1 cellular context compared by ENCODE assay signal in the genomic region with DNA sequence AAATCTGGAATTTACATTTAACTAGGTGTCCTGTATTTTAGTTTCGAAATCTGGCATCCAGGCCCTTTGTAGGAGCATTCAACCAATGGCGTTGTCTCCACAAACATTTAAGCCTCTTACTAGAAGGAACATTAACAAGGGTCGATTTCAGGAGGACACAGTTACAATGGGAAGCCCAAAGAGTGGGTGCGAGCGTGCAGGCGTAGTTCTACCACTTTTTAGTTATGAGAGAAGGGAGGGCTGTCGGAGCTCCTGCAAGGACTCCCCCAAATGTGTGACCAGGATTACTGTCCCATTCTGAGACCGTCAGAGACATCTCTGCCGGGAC.
TF ChIP-seq lines count a peak whose summit lies in the region.

No MANE protein-coding gene starts in this region.

TF ChIP-seq in GM23338, 12 proteins besides CTCF, POLR2A, EP300 and RAD21 (continued from another document):
- TF ChIP-seq, protein P1, sequence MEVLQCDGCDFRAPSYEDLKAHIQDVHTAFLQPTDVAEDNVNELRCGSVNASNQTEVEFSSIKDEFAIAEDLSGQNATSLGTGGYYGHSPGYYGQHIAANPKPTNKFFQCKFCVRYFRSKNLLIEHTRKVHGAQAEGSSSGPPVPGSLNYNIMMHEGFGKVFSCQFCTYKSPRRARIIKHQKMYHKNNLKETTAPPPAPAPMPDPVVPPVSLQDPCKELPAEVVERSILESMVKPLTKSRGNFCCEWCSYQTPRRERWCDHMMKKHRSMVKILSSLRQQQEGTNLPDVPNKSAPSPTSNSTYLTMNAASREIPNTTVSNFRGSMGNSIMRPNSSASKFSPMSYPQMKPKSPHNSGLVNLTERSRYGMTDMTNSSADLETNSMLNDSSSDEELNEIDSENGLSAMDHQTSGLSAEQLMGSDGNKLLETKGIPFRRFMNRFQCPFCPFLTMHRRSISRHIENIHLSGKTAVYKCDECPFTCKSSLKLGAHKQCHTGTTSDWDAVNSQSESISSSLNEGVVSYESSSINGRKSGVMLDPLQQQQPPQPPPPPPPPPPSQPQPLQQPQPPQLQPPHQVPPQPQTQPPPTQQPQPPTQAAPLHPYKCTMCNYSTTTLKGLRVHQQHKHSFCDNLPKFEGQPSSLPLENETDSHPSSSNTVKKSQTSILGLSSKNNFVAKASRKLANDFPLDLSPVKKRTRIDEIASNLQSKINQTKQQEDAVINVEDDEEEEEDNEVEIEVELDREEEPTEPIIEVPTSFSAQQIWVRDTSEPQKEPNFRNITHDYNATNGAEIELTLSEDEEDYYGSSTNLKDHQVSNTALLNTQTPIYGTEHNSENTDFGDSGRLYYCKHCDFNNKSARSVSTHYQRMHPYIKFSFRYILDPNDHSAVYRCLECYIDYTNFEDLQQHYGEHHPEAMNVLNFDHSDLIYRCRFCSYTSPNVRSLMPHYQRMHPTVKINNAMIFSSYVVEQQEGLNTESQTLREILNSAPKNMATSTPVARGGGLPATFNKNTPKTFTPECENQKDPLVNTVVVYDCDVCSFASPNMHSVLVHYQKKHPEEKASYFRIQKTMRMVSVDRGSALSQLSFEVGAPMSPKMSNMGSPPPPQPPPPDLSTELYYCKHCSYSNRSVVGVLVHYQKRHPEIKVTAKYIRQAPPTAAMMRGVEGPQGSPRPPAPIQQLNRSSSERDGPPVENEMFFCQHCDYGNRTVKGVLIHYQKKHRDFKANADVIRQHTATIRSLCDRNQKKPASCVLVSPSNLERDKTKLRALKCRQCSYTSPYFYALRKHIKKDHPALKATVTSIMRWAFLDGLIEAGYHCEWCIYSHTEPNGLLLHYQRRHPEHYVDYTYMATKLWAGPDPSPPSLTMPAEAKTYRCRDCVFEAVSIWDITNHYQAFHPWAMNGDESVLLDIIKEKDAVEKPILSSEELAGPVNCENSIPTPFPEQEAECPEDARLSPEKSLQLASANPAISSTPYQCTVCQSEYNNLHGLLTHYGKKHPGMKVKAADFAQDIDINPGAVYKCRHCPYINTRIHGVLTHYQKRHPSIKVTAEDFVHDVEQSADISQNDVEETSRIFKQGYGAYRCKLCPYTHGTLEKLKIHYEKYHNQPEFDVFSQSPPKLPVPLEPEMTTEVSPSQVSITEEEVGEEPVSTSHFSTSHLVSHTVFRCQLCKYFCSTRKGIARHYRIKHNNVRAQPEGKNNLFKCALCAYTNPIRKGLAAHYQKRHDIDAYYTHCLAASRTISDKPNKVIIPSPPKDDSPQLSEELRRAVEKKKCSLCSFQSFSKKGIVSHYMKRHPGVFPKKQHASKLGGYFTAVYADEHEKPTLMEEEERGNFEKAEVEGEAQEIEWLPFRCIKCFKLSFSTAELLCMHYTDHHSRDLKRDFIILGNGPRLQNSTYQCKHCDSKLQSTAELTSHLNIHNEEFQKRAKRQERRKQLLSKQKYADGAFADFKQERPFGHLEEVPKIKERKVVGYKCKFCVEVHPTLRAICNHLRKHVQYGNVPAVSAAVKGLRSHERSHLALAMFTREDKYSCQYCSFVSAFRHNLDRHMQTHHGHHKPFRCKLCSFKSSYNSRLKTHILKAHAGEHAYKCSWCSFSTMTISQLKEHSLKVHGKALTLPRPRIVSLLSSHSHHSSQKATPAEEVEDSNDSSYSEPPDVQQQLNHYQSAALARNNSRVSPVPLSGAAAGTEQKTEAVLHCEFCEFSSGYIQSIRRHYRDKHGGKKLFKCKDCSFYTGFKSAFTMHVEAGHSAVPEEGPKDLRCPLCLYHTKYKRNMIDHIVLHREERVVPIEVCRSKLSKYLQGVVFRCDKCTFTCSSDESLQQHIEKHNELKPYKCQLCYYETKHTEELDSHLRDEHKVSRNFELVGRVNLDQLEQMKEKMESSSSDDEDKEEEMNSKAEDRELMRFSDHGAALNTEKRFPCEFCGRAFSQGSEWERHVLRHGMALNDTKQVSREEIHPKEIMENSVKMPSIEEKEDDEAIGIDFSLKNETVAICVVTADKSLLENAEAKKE (CRISPR knock-in tag; IDR thresholded peaks at IDR 0.05): no peak
- TF ChIP-seq EZH2phosphoT487 (IDR thresholded peaks at IDR 0.05; ENCODE audit: unreplicated experiment) (no peak), CREB1 (CRISPR knock-in tag; IDR thresholded peaks at IDR 0.05; ENCODE audit: low read depth) (no peak), EZH2 (IDR thresholded peaks at IDR 0.05; ENCODE audit: low read depth, unreplicated experiment) (no peak), POLR2AphosphoS5 (IDR thresholded peaks at IDR 0.05; ENCODE audit: low read depth) (no peak), JUNB (IDR thresholded peaks at IDR 0.05; ENCODE audit: unreplicated experiment) (no peak), STAT1 (IDR thresholded peaks at IDR 0.05; ENCODE audit: unreplicated experiment) (no peak), NANOG (IDR thresholded peaks at IDR 0.05; ENCODE audit: borderline replicate concordance) (no peak), ZNF331 (CRISPR knock-in tag; IDR thresholded peaks at IDR 0.05; ENCODE audit: low read depth) (no peak)
- TF ChIP-seq, protein P2, sequence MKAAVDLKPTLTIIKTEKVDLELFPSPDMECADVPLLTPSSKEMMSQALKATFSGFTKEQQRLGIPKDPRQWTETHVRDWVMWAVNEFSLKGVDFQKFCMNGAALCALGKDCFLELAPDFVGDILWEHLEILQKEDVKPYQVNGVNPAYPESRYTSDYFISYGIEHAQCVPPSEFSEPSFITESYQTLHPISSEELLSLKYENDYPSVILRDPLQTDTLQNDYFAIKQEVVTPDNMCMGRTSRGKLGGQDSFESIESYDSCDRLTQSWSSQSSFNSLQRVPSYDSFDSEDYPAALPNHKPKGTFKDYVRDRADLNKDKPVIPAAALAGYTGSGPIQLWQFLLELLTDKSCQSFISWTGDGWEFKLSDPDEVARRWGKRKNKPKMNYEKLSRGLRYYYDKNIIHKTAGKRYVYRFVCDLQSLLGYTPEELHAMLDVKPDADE (IDR thresholded peaks at IDR 0.05): no peak
TF ChIP-seq in GM23338: peak in this region for 0.
